26 cellular contexts compared by ENCODE assay signal in the genomic region with DNA sequence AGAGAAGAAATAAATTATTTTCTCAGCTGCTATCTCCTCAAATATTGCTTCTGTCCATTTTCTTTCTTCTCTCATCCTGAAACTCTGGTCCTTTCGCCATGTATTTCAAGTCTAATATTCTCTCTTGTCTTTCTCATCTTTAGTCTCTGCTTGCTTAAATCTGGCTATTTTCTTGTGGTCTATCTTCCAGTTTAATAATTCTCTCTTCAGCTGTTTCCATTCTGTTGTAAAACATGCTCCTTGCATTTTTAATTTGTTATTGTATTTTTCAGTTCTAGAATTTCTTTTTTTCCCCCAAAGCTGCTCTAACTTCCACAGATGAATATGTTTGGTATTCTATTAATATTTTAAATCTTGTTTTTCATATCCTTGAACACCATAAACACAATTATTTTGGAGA.
"Had no signal": no experiment of that assay in that cellular context is flagged by ENCODE, and none has a peak within 500 bp of the region (broad histone marks: within the 10 kb centered on the region; RNA-seq: fewer than 3 reads in every experiment).

No MANE protein-coding gene starts in this region.

- H3K4me3 ChIP-seq: SJCRH30 had no signal

- H3K36me3 ChIP-seq: SJCRH30 had no signal

- ATAC-seq: activated T-helper 17 cell treated with anti-CD3 and anti-CD28 coated beads, Interleukin-2, amount 50 U/mL, for 72 hours; Panc1 had no signal

- H3K27ac ChIP-seq: RWPE1, SJCRH30 had no signal

- H3K27me3 ChIP-seq: SJCRH30 had no signal

- H3K4me1 ChIP-seq: SJCRH30 had no signal

- DNase-seq: activated CD4-positive, alpha-beta memory T cell treated with anti-CD3 and anti-CD28 coated beads for 36 hours; activated CD4-positive, alpha-beta T cell treated with anti-CD3 and anti-CD28 coated beads, Interleukin-2, amount 10 ng/mL, durations not matched to agents 7 days and 5 days; activated CD4-positive, CD25-positive, alpha-beta regulatory T cell; activated gamma-delta T cell; activated naive CD4-positive, alpha-beta T cell treated with anti-CD3 and anti-CD28 coated beads, Interleukin-2, amount 10 ng/mL, durations not matched to agents 7 days and 5 days; activated naive CD8-positive, alpha-beta T cell treated with anti-CD3 and anti-CD28 coated beads for 36 hours; activated T-cell treated with anti-CD3 and anti-CD28 coated beads for 4 hours; activated T-cell treated with anti-CD3 and anti-CD28 coated beads, Interleukin-2, amount 50 U/mL, for 48 hours; anterior cingulate cortex; cerebellar nuclear complex; Karpas-422; MM.1S; NCI-H1105; NCI-H1436; NCI-H1694 treated with DMSO at 0.1 percent for 48 hours; NCI-H2029 treated with DMSO at 0.1 percent for 48 hours; NCI-H345; NCI-H510A; NCI-H526 treated with DMSO at 0.1 percent for 48 hours; NCI-H82; OCI-M1; Right ventricle myocardium superior; SJCRH30 had no signal
